In the genomic region with DNA sequence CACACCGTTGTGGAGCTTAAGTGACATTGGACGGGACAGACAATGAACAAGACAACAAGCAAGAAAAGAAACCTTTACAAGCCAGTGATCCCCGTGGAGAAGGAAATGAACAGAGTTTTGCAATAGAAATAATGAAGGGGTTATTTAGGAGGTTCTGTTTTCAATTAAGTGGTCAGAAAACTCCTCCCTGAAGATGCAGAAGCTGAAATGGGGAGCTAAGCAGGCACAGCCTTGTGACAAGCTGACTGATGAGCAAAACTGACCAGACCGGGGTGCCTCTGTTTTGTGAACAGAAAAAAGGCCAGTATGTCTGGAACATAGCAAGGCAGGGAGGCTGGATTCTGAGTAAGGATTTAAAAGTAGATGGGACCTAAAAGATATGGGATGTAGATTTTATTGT, we compare ENCODE assay signal across 20 cellular contexts.
"Had no signal": no experiment of that assay in that cellular context is flagged by ENCODE, and none has a peak within 500 bp of the region (broad histone marks: within the 10 kb centered on the region; RNA-seq: fewer than 3 reads in every experiment).

No MANE protein-coding gene starts in this region.

- H3K9me3 ChIP-seq: colonic mucosa, gastrocnemius medialis, testis, tibial artery, upper lobe of left lung had no signal

- H3K4me3 ChIP-seq: colonic mucosa, gastrocnemius medialis, lung, sigmoid colon, spleen, testis, tibial artery, upper lobe of left lung had no signal

- H3K27me3 ChIP-seq: colonic mucosa, gastrocnemius medialis, sigmoid colon, spleen, testis, tibial artery, upper lobe of left lung had no signal

- H3K9ac ChIP-seq: parathyroid adenoma had no signal

- H3K36me3 ChIP-seq: colonic mucosa, gastrocnemius medialis, sigmoid colon, spleen, tibial artery, upper lobe of left lung had no signal

- H3K4me1 ChIP-seq: colonic mucosa, gastrocnemius medialis, parathyroid adenoma, sigmoid colon, spleen, testis, tibial artery, upper lobe of left lung had no signal

- ATAC-seq: esophagus mucosa; gastrocnemius medialis; natural killer cell treated with Interleukin-12 subunit alpha and Interleukin-12 subunit beta and Interleukin-15 and Interleukin-18, amount 100 ng/mL, for 72 hours; stimulated activated memory B cell treated with anti-CD40 and anti-IgM and Interleukin-4, amounts not matched to agents 10 μg/mL and 1 μg/mL and 100 μg/mL, for 72 hours; stimulated activated naive CD8-positive, alpha-beta T cell treated with anti-CD3 and anti-CD28 coated beads, Interleukin-15, Interleukin-2, amounts not matched to agents 100 U/mL and 50 U/mL, for 24 hours had no signal

- DNase-seq: colonic mucosa; effector CD8-positive, alpha-beta T cell; endodermal cell; foreskin fibroblast; gastrocnemius medialis; head of caudate nucleus; sigmoid colon; spleen; stimulated activated CD4-positive, alpha-beta T cell treated with anti-CD3 and anti-CD28 coated beads, Interleukin-4, amount 100 ng/mL, for 4 hours; stimulated activated naive CD8-positive, alpha-beta T cell treated with anti-CD3 and anti-CD28 coated beads, Interleukin-15, Interleukin-2, amounts not matched to agents 100 U/mL and 50 U/mL, for 24 hours; substantia nigra; testis; tibial artery had no signal

- H2AFZ ChIP-seq: parathyroid adenoma had no signal

- H3K27ac ChIP-seq: colonic mucosa, epithelial cell of prostate, gastrocnemius medialis, parathyroid adenoma, sigmoid colon, spleen, testis, tibial artery, upper lobe of left lung had no signal

- H3K79me2 ChIP-seq: parathyroid adenoma had no signal
